In genomic region chr5:31530541-31531265, GRCh38 we compare ENCODE assay signal across 8 cellular contexts. TPM values are rescaled to one million over a fixed set of nuclear protein-coding genes. Genes with fewer than 3 reads are reported as not detected.
DNase-seq lines count a peak whose midpoint lies in the region; ATAC-seq, FAIRE-seq and TF ChIP-seq lines count a peak whose summit lies in the region.

No MANE protein-coding gene starts in this region.

- H3K36me3 ChIP-seq in left ventricle myocardium inferior (peaks cover 49% of the 10 kb centered on the region), HepG2 (replicated peaks in 1 of 2; ENCODE audit: control insufficient read depth in 1 of 2, insufficient read depth in 2 of 2, low read length in 2 of 2) (peaks cover 11 to 33% of the 10 kb centered on the region in 2 experiments), thyroid gland (peaks cover 27 to 36% of the 10 kb centered on the region in 2 donors)

- ATAC-seq in left ventricle myocardium superior = no peak
- ATAC-seq in activated naive CD4-positive, alpha-beta T cell treated with anti-CD3 and anti-CD28 coated beads, Interleukin-2, amount 50 U/mL, for 72 hours = no peak
- no peak for ATAC-seq in HepG2

- TF ChIP-seq RAD21 in HepG2 (CRISPR knock-in tag; IDR thresholded peaks at IDR 0.05) = no peak

- peaks cover 25% of the 10 kb centered on the region for H3K79me2 ChIP-seq in HepG2 (ENCODE audit: insufficient read depth, low read length)

- in situ Hi-C loops in HepG2 (cut with HindIII; ENCODE audit: extremely low pct_ligation_motif_present, low pct_unique_long_range_greater_than_20kb) = no loop called here

- H3K27ac ChIP-seq in left ventricle myocardium inferior (replicated peaks) = no peak overlapping the region
- peak overlapping the region; percentile 85 for H3K27ac ChIP-seq in HepG2 (ENCODE audit: extremely low read length, insufficient read depth, low read length)
- no peak overlapping the region for H3K27ac ChIP-seq in thyroid gland

- DNase-seq in left ventricle myocardium inferior (no peak), left ventricle myocardium superior (no peak), HepG2 (ENCODE audit: low spot score) (peak; percentile 4), thyroid gland (no peak), AG20443 (ENCODE audit: low spot score) (no peak), NCI-H446 treated with DMSO at 0.1 percent for 48 hours (lab: John Stamatoyannopoulos, UW) (no peak)
- no peak for DNase-seq in activated naive CD4-positive, alpha-beta T cell treated with anti-CD3 and anti-CD28 coated beads, Interleukin-2, amount 50 U/mL, for 72 hours (ENCODE audit: low spot score in 2 of 2)
- DNase-seq in stimulated activated CD4-positive, alpha-beta T cell treated with anti-CD3 and anti-CD28 coated beads, Interleukin-4, amount 100 ng/mL, for 4 hours = no peak

- no peaks in the 10 kb centered on the region for H3K27me3 ChIP-seq in left ventricle myocardium inferior (ENCODE audit: low read depth)
- no peaks in the 10 kb centered on the region; a peak in 1 of 5 replicates for H3K27me3 ChIP-seq in HepG2 (ENCODE audit: control insufficient read depth in 1 of 2, insufficient read depth in 2 of 2, low read length in 2 of 2)
- no peaks in the 10 kb centered on the region for H3K27me3 ChIP-seq in thyroid gland

- FAIRE-seq in HepG2 (lab: Jason Lieb, UNC) = no peak

- peaks cover 48% of the 10 kb centered on the region in 2 donors for H3K36me3 Mint-ChIP-seq in activated naive CD4-positive, alpha-beta T cell treated with anti-CD3 and anti-CD28 coated beads, Interleukin-2, amount 50 U/mL, for 72 hours

- no peak for TF ChIP-seq EP300 in HepG2 (IDR thresholded peaks at IDR 0.05; ENCODE audit: low read depth in 2 of 2, low read length in 2 of 2)
- no peak for TF ChIP-seq EP300 in HepG2 (CRISPR knock-in tag; IDR thresholded peaks at IDR 0.05; ENCODE audit: borderline replicate concordance)

- WGBS in HepG2 (ENCODE audit: low lambda C conversion rate) = 58% methylated on average over 9 of the region's 9 CpGs
- WGBS in thyroid gland, 2 donors = 82 to 85% methylated on average over 9 of the region's 9 CpGs

- TF ChIP-seq CTCF in left ventricle myocardium inferior (IDR thresholded peaks at IDR 0.05; ENCODE audit: borderline replicate concordance) = no peak
- TF ChIP-seq CTCF in HepG2 (CRISPR knock-in tag; IDR thresholded peaks at IDR 0.05) = no peak
- TF ChIP-seq CTCF in thyroid gland (IDR thresholded peaks at IDR 0.05) = no peak

- H3K9me3 ChIP-seq in left ventricle myocardium inferior (replicated peaks) = no peaks in the 10 kb centered on the region
- H3K9me3 ChIP-seq in HepG2 (ENCODE audit: low read length) = no peaks in the 10 kb centered on the region
- H3K9me3 ChIP-seq in thyroid gland = no peaks in the 10 kb centered on the region

- H3K9me3 Mint-ChIP-seq in activated naive CD4-positive, alpha-beta T cell treated with anti-CD3 and anti-CD28 coated beads, Interleukin-2, amount 50 U/mL, for 72 hours = no peaks in the 10 kb centered on the region

- TF ChIP-seq POLR2A in HepG2 (IDR thresholded peaks at IDR 0.05; ENCODE audit: insufficient read depth in 1 of 2, low read depth in 2 of 2, low read length in 2 of 2) (no peak), thyroid gland (IDR thresholded peaks at IDR 0.05) (no peak)

- CTCF ChIA-PET in HepG2 (lab: Yijun Ruan, JAX; ENCODE audit: low intra/inter-chr PET ratio, low total read pairs) = no interaction called here

- H4K20me1 ChIP-seq in HepG2 (ENCODE audit: insufficient read depth, low read length) = no peaks in the 10 kb centered on the region

- peak overlapping the region; percentile 80 for H3K4me2 ChIP-seq in HepG2 (ENCODE audit: low read depth, low read length)

- H2AFZ ChIP-seq in HepG2 (ENCODE audit: low read length) = no peak overlapping the region

- POLR2A ChIA-PET in HepG2 (lab: Yijun Ruan, JAX) = no interaction called here

- H3K4me3 ChIP-seq in left ventricle myocardium inferior (peak overlapping the region; percentile 81), HepG2 (replicated peaks in 1 of 3; ENCODE audit: insufficient read depth in 1 of 3, low read depth in 2 of 3, low read length in 3 of 3) (peak overlapping the region; percentile 63 to 82 (median 81)), thyroid gland (replicated peaks in 1 of 3) (peak overlapping the region in 1 of 3 donors; percentile 71)

- H3K27ac Mint-ChIP-seq in activated naive CD4-positive, alpha-beta T cell treated with anti-CD3 and anti-CD28 coated beads, Interleukin-2, amount 50 U/mL, for 72 hours = peak overlapping the region; percentile 93 to 98

- peak overlapping the region; percentile 90 for H3K9ac ChIP-seq in HepG2 (ENCODE audit: insufficient read depth, low read depth, low read length)

- intact Hi-C loops in left ventricle myocardium inferior (cut with micrococcal nuclease) (no loop called here), left ventricle myocardium superior (cut with micrococcal nuclease) (no loop called here), HepG2 (cut with micrococcal nuclease; ENCODE audit: unreplicated experiment) (no loop called here), thyroid gland (cut with DNase I) (no loop called here)

- no TSS peak for BruUV-seq in HepG2 (replicated peaks; lab: Mats Ljungman, UMichigan)

- H3K4me1 ChIP-seq in left ventricle myocardium inferior (peaks cover 40% of the 10 kb centered on the region), HepG2 (ENCODE audit: insufficient read depth, low read length) (peaks cover 36% of the 10 kb centered on the region), thyroid gland (peaks cover 17 to 19% of the 10 kb centered on the region in 2 donors)

RNA-seq across cellular contexts. Expression of gene DROSHA, which starts 1.2 kb away (rescaled TPM):
- 36.5 TPM for total RNA-seq in left ventricle myocardium inferior
- 41.5 TPM for total RNA-seq in left ventricle myocardium superior
- 10 to 100 TPM; 77.6 to 80.4 TPM for total RNA-seq in activated naive CD4-positive, alpha-beta T cell treated with anti-CD3 and anti-CD28 coated beads, Interleukin-2, amount 50 U/mL, for 72 hours
- total RNA-seq in HepG2 (2016; rRNA removed; fragmentation: Illumina TruSeq; extraction: Trizol) = 29.4 and 73.8 TPM in 2 replicates
- total RNA-seq in HepG2 (2016; cell fraction: cytosol; rRNA removed; fragmentation: Illumina TruSeq; extraction: Trizol; ENCODE audit: low read depth) = 21.3 and 25.1 TPM in 2 replicates
- 29.7 and 78.1 TPM in 2 replicates for total RNA-seq in HepG2 (2016; cell fraction: insoluble cytoplasmic fraction; rRNA removed; fragmentation: Illumina TruSeq; extraction: Trizol)
- total RNA-seq in HepG2 (2016; cell fraction: membrane; rRNA removed; fragmentation: Illumina TruSeq; extraction: Trizol) = 28.7 and 29.6 TPM in 2 replicates
- 64.1 and 71.5 TPM in 2 replicates for total RNA-seq in HepG2 (2016; cell fraction: nucleus; rRNA removed; fragmentation: Illumina TruSeq; extraction: Trizol)
- 22.3 and 23.4 TPM in 2 replicates for polyA plus RNA-seq in HepG2 (2011; rRNA removed)
- polyA plus RNA-seq in HepG2 (2011; cell fraction: cytosol; rRNA removed) = 13.8 and 17.3 TPM in 2 replicates
- 47.5 and 54.9 TPM in 2 replicates for polyA plus RNA-seq in HepG2 (2011; cell fraction: nucleus; rRNA removed)
- polyA plus RNA-seq in HepG2 (2012) = 29.4 and 35.6 TPM in 2 replicates
- 4.8 and 5.0 TPM in 2 replicates for polyA plus RNA-seq in HepG2 (2016; cell fraction: cytosol; fragmentation: Illumina TruSeq; extraction: Trizol; ENCODE audit: low read depth)
- 65.6 and 71.6 TPM in 2 replicates for polyA plus RNA-seq in HepG2 (2016; cell fraction: insoluble cytoplasmic fraction; fragmentation: Illumina TruSeq; extraction: Trizol; ENCODE audit: low read depth)
- 14.7 and 16.5 TPM in 2 replicates for polyA plus RNA-seq in HepG2 (2016; cell fraction: membrane; fragmentation: Illumina TruSeq; extraction: Trizol; ENCODE audit: low read depth)
- 114 and 117 TPM in 2 replicates for polyA plus RNA-seq in HepG2 (2016; cell fraction: nucleus; fragmentation: Illumina TruSeq; extraction: Trizol; ENCODE audit: insufficient read depth, low read depth)
- polyA minus RNA-seq in HepG2 (2011; rRNA and poly(A)+ RNA removed; ENCODE audit: low replicate concordance) = 64.6 and 270 TPM in 2 replicates
- 16.0 and 21.0 TPM in 2 replicates for polyA minus RNA-seq in HepG2 (2011; cell fraction: cytosol; rRNA and poly(A)+ RNA removed)
- polyA minus RNA-seq in HepG2 (2011; cell fraction: nucleus; rRNA and poly(A)+ RNA removed) = 60.4 and 73.0 TPM in 2 replicates
- total RNA-seq in thyroid gland = 10 to 100 TPM; 45.6 to 52.3 (median 46.2) TPM

RNA-seq across cellular contexts. Expression of gene C5orf22, which starts 1.4 kb away (rescaled TPM):
- 25.8 TPM for total RNA-seq in left ventricle myocardium inferior
- 19.7 TPM for total RNA-seq in left ventricle myocardium superior
- total RNA-seq in activated naive CD4-positive, alpha-beta T cell treated with anti-CD3 and anti-CD28 coated beads, Interleukin-2, amount 50 U/mL, for 72 hours = 10 to 100 TPM; 21.3 to 39.7 TPM
- 21.5 and 34.6 TPM in 2 replicates for total RNA-seq in HepG2 (2016; rRNA removed; fragmentation: Illumina TruSeq; extraction: Trizol)
- 2.1 and 3.1 TPM in 2 replicates for total RNA-seq in HepG2 (2016; cell fraction: cytosol; rRNA removed; fragmentation: Illumina TruSeq; extraction: Trizol; ENCODE audit: low read depth)
- total RNA-seq in HepG2 (2016; cell fraction: insoluble cytoplasmic fraction; rRNA removed; fragmentation: Illumina TruSeq; extraction: Trizol) = 18.0 and 40.1 TPM in 2 replicates
- 10.5 and 10.9 TPM in 2 replicates for total RNA-seq in HepG2 (2016; cell fraction: membrane; rRNA removed; fragmentation: Illumina TruSeq; extraction: Trizol)
- 24.8 and 25.7 TPM in 2 replicates for total RNA-seq in HepG2 (2016; cell fraction: nucleus; rRNA removed; fragmentation: Illumina TruSeq; extraction: Trizol)
- polyA plus RNA-seq in HepG2 (2011; rRNA removed) = 11.2 and 14.0 TPM in 2 replicates
- polyA plus RNA-seq in HepG2 (2011; cell fraction: cytosol; rRNA removed) = 8.2 and 9.0 TPM in 2 replicates
- 4.3 and 7.3 TPM in 2 replicates for polyA plus RNA-seq in HepG2 (2011; cell fraction: nucleus; rRNA removed)
- 8.5 and 10.0 TPM in 2 replicates for polyA plus RNA-seq in HepG2 (2012)
- 2.0 TPM in 2 replicates for polyA plus RNA-seq in HepG2 (2016; cell fraction: cytosol; fragmentation: Illumina TruSeq; extraction: Trizol; ENCODE audit: low read depth)
- 29.8 and 31.5 TPM in 2 replicates for polyA plus RNA-seq in HepG2 (2016; cell fraction: insoluble cytoplasmic fraction; fragmentation: Illumina TruSeq; extraction: Trizol; ENCODE audit: low read depth)
- 6.6 and 7.0 TPM in 2 replicates for polyA plus RNA-seq in HepG2 (2016; cell fraction: membrane; fragmentation: Illumina TruSeq; extraction: Trizol; ENCODE audit: low read depth)
- polyA plus RNA-seq in HepG2 (2016; cell fraction: nucleus; fragmentation: Illumina TruSeq; extraction: Trizol; ENCODE audit: insufficient read depth, low read depth) = 16.1 and 17.7 TPM in 2 replicates
- polyA minus RNA-seq in HepG2 (2011; rRNA and poly(A)+ RNA removed; ENCODE audit: low replicate concordance) = 21.2 and 57.6 TPM in 2 replicates
- 10.0 and 11.9 TPM in 2 replicates for polyA minus RNA-seq in HepG2 (2011; cell fraction: cytosol; rRNA and poly(A)+ RNA removed)
- polyA minus RNA-seq in HepG2 (2011; cell fraction: nucleus; rRNA and poly(A)+ RNA removed) = 16.5 and 19.3 TPM in 2 replicates
- 10 to 100 TPM; 13.8 to 25.6 (median 19.3) TPM for total RNA-seq in thyroid gland
